Comparison of ENCODE assay signal across 29 cellular contexts in genomic region chr6:53751417-53751816, GRCh38.
"Had no signal": no experiment of that assay in that cellular context is flagged by ENCODE, and none has a peak within 500 bp of the region (broad histone marks: within the 10 kb centered on the region; RNA-seq: fewer than 3 reads in every experiment).

No MANE protein-coding gene starts in this region.

- H3K27ac ChIP-seq: heart left ventricle, left lung, lower lobe of right lung, ovary, right atrium auricular region, spleen, testis, thyroid gland, transverse colon, upper lobe of left lung, uterus had no signal

- H3K4me1 Mint-ChIP-seq: immature natural killer cell; memory B cell; naive thymus-derived CD4-positive, alpha-beta T cell; stimulated activated memory B cell treated with anti-CD40 and anti-IgM and Interleukin-4, amounts not matched to agents 10 μg/mL and 1 μg/mL and 100 μg/mL, for 72 hours; stimulated activated naive CD8-positive, alpha-beta T cell treated with anti-CD3 and anti-CD28 coated beads, Interleukin-15, amount 100 ng/mL, for 72 hours had no signal

- ATAC-seq: heart left ventricle; left colon; left lung; lower lobe of right lung; mucosa of descending colon; naive thymus-derived CD4-positive, alpha-beta T cell; natural killer cell treated with Interleukin-12 subunit alpha and Interleukin-12 subunit beta and Interleukin-15 and Interleukin-18, amount 100 ng/mL, for 72 hours; sciatic nerve; stimulated activated memory B cell treated with anti-CD40 and anti-IgM and Interleukin-4, amounts not matched to agents 10 μg/mL and 1 μg/mL and 100 μg/mL, for 72 hours; stimulated activated naive CD8-positive, alpha-beta T cell treated with anti-CD3 and anti-CD28 coated beads, Interleukin-15, amount 100 ng/mL, for 72 hours had no signal

- H3K9me3 ChIP-seq: heart left ventricle, left lung, lower lobe of right lung, mucosa of descending colon, ovary, right atrium auricular region, spleen, testis, thyroid gland, transverse colon, upper lobe of left lung, uterus had no signal

- H3K4me1 ChIP-seq: heart left ventricle, left lung, lower lobe of right lung, right atrium auricular region, spleen, testis, transverse colon, upper lobe of left lung, uterus had no signal

- H3K27ac Mint-ChIP-seq: immature natural killer cell; memory B cell; naive thymus-derived CD4-positive, alpha-beta T cell; natural killer cell treated with Interleukin-12 subunit alpha and Interleukin-12 subunit beta and Interleukin-15 and Interleukin-18, amount 100 ng/mL, for 72 hours; progenitor cell of endocrine pancreas; stimulated activated memory B cell treated with anti-CD40 and anti-IgM and Interleukin-4, amounts not matched to agents 10 μg/mL and 1 μg/mL and 100 μg/mL, for 72 hours; stimulated activated naive CD8-positive, alpha-beta T cell treated with anti-CD3 and anti-CD28 coated beads, Interleukin-15, amount 100 ng/mL, for 72 hours had no signal

- DNase-seq: heart left ventricle; hypothalamus; immature natural killer cell; kidney; left colon; left lung; lower lobe of right lung; midbrain; mucosa of descending colon; naive thymus-derived CD4-positive, alpha-beta T cell; ovary; spleen; stimulated activated CD4-positive, alpha-beta T cell treated with anti-CD3 and anti-CD28 coated beads, Interleukin-4, amount 100 ng/mL, for 4 hours; stimulated activated CD8-positive, alpha-beta memory T cell treated with anti-CD3 and anti-CD28 coated beads, Interleukin-4, amount 100 ng/mL, for 48 hours; stimulated activated naive CD4-positive, alpha-beta T cell treated with Interleukin-2 at 50 U/mL for 16 hours; stimulated activated naive CD8-positive, alpha-beta T cell treated with anti-CD3 and anti-CD28 coated beads, Interleukin-15, amount 100 ng/mL, for 72 hours; substantia nigra; testis; thyroid gland; transverse colon; upper lobe of left lung; uterus had no signal

- H3K27me3 ChIP-seq: heart left ventricle, left lung, ovary, right atrium auricular region, spleen, testis, thyroid gland, transverse colon, upper lobe of left lung, uterus had no signal

- H3K4me3 Mint-ChIP-seq: immature natural killer cell; memory B cell; naive thymus-derived CD4-positive, alpha-beta T cell; natural killer cell treated with Interleukin-12 subunit alpha and Interleukin-12 subunit beta and Interleukin-15 and Interleukin-18, amount 100 ng/mL, for 72 hours; stimulated activated memory B cell treated with anti-CD40 and anti-IgM and Interleukin-4, amounts not matched to agents 10 μg/mL and 1 μg/mL and 100 μg/mL, for 72 hours; stimulated activated naive CD8-positive, alpha-beta T cell treated with anti-CD3 and anti-CD28 coated beads, Interleukin-15, amount 100 ng/mL, for 72 hours had no signal

- H3K36me3 Mint-ChIP-seq: immature natural killer cell; memory B cell; naive thymus-derived CD4-positive, alpha-beta T cell; natural killer cell treated with Interleukin-12 subunit alpha and Interleukin-12 subunit beta and Interleukin-15 and Interleukin-18, amount 100 ng/mL, for 72 hours; stimulated activated memory B cell treated with anti-CD40 and anti-IgM and Interleukin-4, amounts not matched to agents 10 μg/mL and 1 μg/mL and 100 μg/mL, for 72 hours had no signal

- H3K4me3 ChIP-seq: heart left ventricle, left lung, lower lobe of right lung, mucosa of descending colon, ovary, right atrium auricular region, skin epidermis, spleen, testis, thyroid gland, transverse colon, upper lobe of left lung, uterus had no signal

- H3K27me3 Mint-ChIP-seq: memory B cell; progenitor cell of endocrine pancreas; stimulated activated memory B cell treated with anti-CD40 and anti-IgM and Interleukin-4, amounts not matched to agents 10 μg/mL and 1 μg/mL and 100 μg/mL, for 72 hours; stimulated activated naive CD8-positive, alpha-beta T cell treated with anti-CD3 and anti-CD28 coated beads, Interleukin-15, amount 100 ng/mL, for 72 hours had no signal

- H3K36me3 ChIP-seq: heart left ventricle, left lung, lower lobe of right lung, ovary, right atrium auricular region, spleen, thyroid gland, transverse colon, upper lobe of left lung, uterus had no signal

- H3K9me3 Mint-ChIP-seq: immature natural killer cell; memory B cell; natural killer cell treated with Interleukin-12 subunit alpha and Interleukin-12 subunit beta and Interleukin-15 and Interleukin-18, amount 100 ng/mL, for 72 hours; stimulated activated memory B cell treated with anti-CD40 and anti-IgM and Interleukin-4, amounts not matched to agents 10 μg/mL and 1 μg/mL and 100 μg/mL, for 72 hours; stimulated activated naive CD8-positive, alpha-beta T cell treated with anti-CD3 and anti-CD28 coated beads, Interleukin-15, amount 100 ng/mL, for 72 hours had no signal
